ENCODE assay signal across 8 cellular contexts in genomic region chr11:57711414-57712255, GRCh38. TPM values are rescaled to one million over a fixed set of nuclear protein-coding genes. Genes with fewer than 3 reads are reported as not detected.
DNase-seq lines count a peak whose midpoint lies in the region; ATAC-seq and TF ChIP-seq lines count a peak whose summit lies in the region.

TSS of gene MED19 (minus strand) at chr11:57712215. CDS start at chr11:57712179, 36 bp downstream.

- H2AFZ ChIP-seq in fibroblast of lung (ENCODE audit: low read length) (peak within 1 kb of the TSS; percentile 96), neural cell (ENCODE audit: low read depth, low read length) (peak within 1 kb of the TSS; percentile 81)

- no peaks in the 10 kb centered on the region for H3K9me2 ChIP-seq in neural cell (ENCODE audit: insufficient read depth, low read length)

- H3K36me3 ChIP-seq in fibroblast of lung (ENCODE audit: control insufficient read depth, insufficient read depth, low read length) (no peaks in the 10 kb centered on the region), neural cell (ENCODE audit: insufficient read depth, low read length) (no peaks in the 10 kb centered on the region)

- H3K27ac Mint-ChIP-seq in stimulated activated naive CD8-positive, alpha-beta T cell treated with anti-CD3 and anti-CD28 coated beads, Interleukin-15, amount 100 ng/mL, for 72 hours, result peak within 1 kb of the TSS; percentile 94 to 97

- no peak for TF ChIP-seq EP300 in neural cell (conservative IDR thresholded peaks at IDR 0.05; ENCODE audit: poor library complexity, severe bottlenecking)

- H3K79me2 ChIP-seq in fibroblast of lung (ENCODE audit: control insufficient read depth, insufficient read depth, low read length), result peaks cover 52% of the 10 kb centered on the region
- peaks cover 62% of the 10 kb centered on the region for H3K79me2 ChIP-seq in neural cell (replicated peaks; ENCODE audit: insufficient read depth, low read length)

- H3K9ac ChIP-seq in fibroblast of lung (ENCODE audit: insufficient read depth, low read length) (peak within 1 kb of the TSS; percentile 87), neural cell (ENCODE audit: low read length) (peak within 1 kb of the TSS; percentile 88)

- H3K4me3 Mint-ChIP-seq in stimulated activated naive CD8-positive, alpha-beta T cell treated with anti-CD3 and anti-CD28 coated beads, Interleukin-15, amount 100 ng/mL, for 72 hours, result peak within 1 kb of the TSS; percentile 81 to 93

- H3K27me3 ChIP-seq in fibroblast of lung (ENCODE audit: control insufficient read depth, insufficient read depth, low read length) (no peaks in the 10 kb centered on the region), neural cell (ENCODE audit: insufficient read depth, low read depth, low read length) (no peaks in the 10 kb centered on the region)

- H4K20me1 ChIP-seq in fibroblast of lung (ENCODE audit: control insufficient read depth, extremely low read depth, insufficient read depth, low read length), result no peaks in the 10 kb centered on the region
- no peaks in the 10 kb centered on the region for H4K20me1 ChIP-seq in neural cell (ENCODE audit: insufficient read depth)

- H3K4me1 ChIP-seq in fibroblast of lung (ENCODE audit: control insufficient read depth, extremely low read depth, insufficient read depth, low read length), result peaks cover 6% of the 10 kb centered on the region

- peak; percentile 47 for ATAC-seq in GM21717 (IDR thresholded peaks at IDR 0.05; ENCODE audit: unreplicated experiment)
- ATAC-seq in stimulated activated naive CD8-positive, alpha-beta T cell treated with anti-CD3 and anti-CD28 coated beads, Interleukin-15, amount 100 ng/mL, for 72 hours, result peak; percentile 73

- TF ChIP-seq RAD21 in neural cell (conservative IDR thresholded peaks at IDR 0.05), result peak; percentile 51

- peak within 1 kb of the TSS; percentile 95 to 100 (median 99) for H3K4me3 ChIP-seq in fibroblast of lung (replicated peaks in 1 of 4; ENCODE audit: control extremely low read depth in 1 of 4, insufficient read depth in 1 of 4, low read depth in 3 of 4, low read length in 4 of 4)
- peak within 1 kb of the TSS; percentile 84 for H3K4me3 ChIP-seq in neural cell (ENCODE audit: low read length)

- H3F3A ChIP-seq in neural cell (ENCODE audit: insufficient read depth, low read length, poor library complexity, severe bottlenecking), result no peaks in the 10 kb centered on the region

- no peaks in the 10 kb centered on the region for H3K27me3 Mint-ChIP-seq in stimulated activated naive CD8-positive, alpha-beta T cell treated with anti-CD3 and anti-CD28 coated beads, Interleukin-15, amount 100 ng/mL, for 72 hours

- H3K9me3 Mint-ChIP-seq in stimulated activated naive CD8-positive, alpha-beta T cell treated with anti-CD3 and anti-CD28 coated beads, Interleukin-15, amount 100 ng/mL, for 72 hours, result no peaks in the 10 kb centered on the region

- TF ChIP-seq CTCF in fibroblast of lung (conservative IDR thresholded peaks at IDR 0.05 in 1 of 2, IDR thresholded peaks at IDR 0.05 in 1 of 2; ENCODE audit: low read depth in 1 of 2, low read length in 2 of 2), result no peak
- TF ChIP-seq CTCF in neural cell (IDR thresholded peaks at IDR 0.05; ENCODE audit: poor library complexity, severe bottlenecking), result peak; percentile 24

- peak within 1 kb of the TSS; percentile 97 for H3K4me2 ChIP-seq in fibroblast of lung (ENCODE audit: extremely low read depth, insufficient read depth, low read length)
- peak within 1 kb of the TSS; percentile 83 for H3K4me2 ChIP-seq in neural cell (ENCODE audit: low read length)

- in situ Hi-C loops in KBM-7 (cut with MboI; ENCODE audit: low pct_unique_long_range_greater_than_20kb, low sequenced_read_pairs), result no loop called here

- H3K9me3 ChIP-seq in fibroblast of lung (ENCODE audit: control insufficient read depth, insufficient read depth, low read depth, low read length), result no peaks in the 10 kb centered on the region
- no peaks in the 10 kb centered on the region for H3K9me3 ChIP-seq in neural cell (ENCODE audit: low read length)

- peaks cover 58% of the 10 kb centered on the region for H3K4me1 Mint-ChIP-seq in stimulated activated naive CD8-positive, alpha-beta T cell treated with anti-CD3 and anti-CD28 coated beads, Interleukin-15, amount 100 ng/mL, for 72 hours

- peak within 1 kb of the TSS; percentile 95 for H3K27ac ChIP-seq in fibroblast of lung (ENCODE audit: insufficient read depth, low read length)
- H3K27ac ChIP-seq in neural cell (ENCODE audit: low read length), result peak within 1 kb of the TSS; percentile 92

- DNase-seq in DMS153 treated with DMSO at 0.1 percent for 48 hours (lab: John Stamatoyannopoulos, UW; ENCODE audit: unreplicated experiment) (peak; percentile 84), KBM-7 (peak; percentile 79), RKO (ENCODE audit: low spot score) (peak; percentile 83), activated T-helper 1 cell treated with Interleukin-2 at 50 U/mL for 16 hours (ENCODE audit: low read depth) (peak; percentile 53), fibroblast of lung (ENCODE audit: low read depth in 2 of 2) (peak; percentile 71 to 79)
- DNase-seq in stimulated activated naive CD8-positive, alpha-beta T cell treated with anti-CD3 and anti-CD28 coated beads, Interleukin-15, amount 100 ng/mL, for 72 hours, result peak; percentile 74 to 84

TF ChIP-seq in neural cell, 6 proteins besides CTCF, POLR2A, EP300 and RAD21:
- TF ChIP-seq TAF1 (IDR thresholded peaks at IDR 0.05; ENCODE audit: low read depth) (no peak), MXI1 (conservative IDR thresholded peaks at IDR 0.05; ENCODE audit: poor library complexity, severe bottlenecking) (peak; percentile 78), EZH2 (IDR thresholded peaks at IDR 0.05; ENCODE audit: borderline replicate concordance, insufficient read depth, low read length, poor library complexity, severe bottlenecking) (no peak), REST (IDR thresholded peaks at IDR 0.05; ENCODE audit: borderline replicate concordance) (peak; percentile 63), SMC3 (conservative IDR thresholded peaks at IDR 0.05; ENCODE audit: poor library complexity) (peak; percentile 71), POLR2AphosphoS5 (IDR thresholded peaks at IDR 0.05) (peak; percentile 90)

RNA-seq across cellular contexts. Expression of gene MED19, which starts in this region (rescaled TPM):
- total RNA-seq in fibroblast of lung, result 15.2 and 16.0 TPM in 2 replicates
- 28.9 and 31.4 TPM in 2 replicates for polyA plus RNA-seq in fibroblast of lung
- polyA plus RNA-seq in fibroblast of lung (2012), result 21.2 and 24.4 TPM in 2 replicates
- polyA minus RNA-seq in fibroblast of lung (ENCODE audit: low replicate concordance), result 2.1 and 4.4 TPM in 2 replicates
- polyA plus RNA-seq in neural cell, result 46.4 and 62.4 TPM in 2 replicates
- polyA minus RNA-seq in neural cell, result 37.0 and 39.8 TPM in 2 replicates

Comparison
In these comparisons a context has a peak if more than half of its experiments do, and no peak if none do; other contexts are left out.
1. Peak in every context shown above with its lines: DNase-seq, ATAC-seq, H3K4me3 ChIP-seq and H3K27ac ChIP-seq.